ENCODE assay signal across 8 cellular contexts in the genomic region with DNA sequence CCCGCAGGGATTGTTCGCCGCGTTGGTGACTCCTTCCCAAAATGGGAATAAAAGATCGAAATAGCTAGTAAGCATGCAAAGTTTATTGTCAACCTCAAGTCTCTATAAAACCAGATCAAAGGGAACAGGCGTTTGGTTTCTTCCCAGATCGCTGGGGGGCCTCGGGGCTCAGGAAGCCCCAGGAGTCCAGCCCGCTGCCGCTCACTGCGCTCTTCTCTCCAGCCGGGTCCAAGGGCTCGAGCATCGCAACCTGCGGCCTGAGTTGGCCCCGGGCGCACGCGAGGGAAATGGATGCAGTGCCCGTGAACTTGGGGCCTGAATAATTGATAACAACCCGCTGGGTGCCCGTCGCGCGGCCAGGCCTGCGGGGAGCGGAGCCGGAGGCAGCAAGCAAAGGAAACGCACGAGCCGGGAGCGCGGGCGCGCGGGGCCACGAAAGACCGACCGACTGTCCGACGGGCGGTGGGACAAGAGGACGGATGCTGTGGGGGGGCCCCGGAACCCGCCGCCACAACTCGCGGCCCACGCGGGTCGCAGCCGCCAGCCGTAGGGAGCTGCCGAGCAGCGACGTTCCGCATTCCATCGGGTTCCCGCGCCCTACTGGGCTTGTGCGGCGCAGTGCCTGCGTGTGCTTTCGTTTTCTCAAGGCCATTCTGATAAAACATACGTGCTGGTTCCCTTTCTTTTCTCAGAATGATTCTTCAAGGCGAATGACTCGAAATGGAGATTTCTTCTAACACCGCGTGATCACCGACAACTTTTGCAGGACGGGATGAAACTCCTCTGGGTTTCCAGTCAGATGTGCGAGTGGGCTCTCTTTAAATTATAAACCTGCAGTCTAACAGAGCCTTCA. TPM values are rescaled to one million over a fixed set of nuclear protein-coding genes. Genes with fewer than 3 reads are reported as not detected.
A peak's percentile ranks its signal among the peaks of the same experiment; 100 is the strongest.
DNase-seq lines count a peak whose midpoint lies in the region; ATAC-seq and TF ChIP-seq lines count a peak whose summit lies in the region.

No MANE protein-coding gene starts in this region.

- no peaks in the 10 kb centered on the region for H3K36me3 Mint-ChIP-seq in activated CD8-positive, alpha-beta T cell treated with anti-CD3 and anti-CD28 coated beads for 36 hours (ENCODE audit: low read depth)

- no peak for TF ChIP-seq CTCF in activated CD8-positive, alpha-beta T cell treated with anti-CD3 and anti-CD28 coated beads for 36 hours (IDR thresholded peaks at IDR 0.05)
- TF ChIP-seq CTCF in foreskin keratinocyte (conservative IDR thresholded peaks at IDR 0.05) (no peak), neural cell (IDR thresholded peaks at IDR 0.05; ENCODE audit: poor library complexity, severe bottlenecking) (no peak)

- H3K4me1 Mint-ChIP-seq in activated CD8-positive, alpha-beta T cell treated with anti-CD3 and anti-CD28 coated beads for 36 hours (ENCODE audit: low read depth) = peaks cover 7% of the 10 kb centered on the region

- no peaks in the 10 kb centered on the region for H4K20me1 ChIP-seq in neural cell (ENCODE audit: insufficient read depth)

- peaks cover 56% of the 10 kb centered on the region for H3K27me3 Mint-ChIP-seq in activated CD8-positive, alpha-beta T cell treated with anti-CD3 and anti-CD28 coated beads for 36 hours

- H3K4me3 Mint-ChIP-seq in activated CD8-positive, alpha-beta T cell treated with anti-CD3 and anti-CD28 coated beads for 36 hours = peak overlapping the region; percentile 70

- peak overlapping the region; percentile 60 for H3K4me3 ChIP-seq in neural cell (ENCODE audit: low read length)

- H3K4me1 ChIP-seq in foreskin keratinocyte = no peaks in the 10 kb centered on the region

- DNase-seq in activated naive CD4-positive, alpha-beta T cell treated with Interleukin-2 at 50 U/mL for 16 hours = peak; percentile 45
- no peak for DNase-seq in activated naive CD4-positive, alpha-beta T cell (lab: John Stamatoyannopoulos, UW)
- DNase-seq in activated CD8-positive, alpha-beta T cell treated with anti-CD3 and anti-CD28 coated beads for 36 hours = peak; percentile 39
- DNase-seq in foreskin keratinocyte = no peak
- DNase-seq in GM19238 (ENCODE audit: insufficient read length, low spot score) = no peak
- no peak for DNase-seq in NCI-H2081 treated with DMSO at 0.1 percent for 48 hours (lab: John Stamatoyannopoulos, UW)

- H3K9me3 Mint-ChIP-seq in activated CD8-positive, alpha-beta T cell treated with anti-CD3 and anti-CD28 coated beads for 36 hours = no peaks in the 10 kb centered on the region

- H3K27ac ChIP-seq in foreskin keratinocyte (no peak overlapping the region), neural cell (ENCODE audit: low read length) (no peak overlapping the region)

- TF ChIP-seq RAD21 in neural cell (conservative IDR thresholded peaks at IDR 0.05) = no peak

- POLR2A ChIA-PET in activated CD8-positive, alpha-beta T cell treated with anti-CD3 and anti-CD28 coated beads for 36 hours (lab: Charles Lee) = interaction anchor here (1.1 kb wide), 1 partner anchor 84 kb away, joined by 3 read pairs; no protein-coding TSS in a partner anchor

- no peaks in the 10 kb centered on the region for H3K9me3 ChIP-seq in neural cell (ENCODE audit: low read length)

- intact Hi-C loops in activated CD8-positive, alpha-beta T cell treated with anti-CD3 and anti-CD28 coated beads for 36 hours (cut with micrococcal nuclease) = no loop called here

- peak; percentile 67 for ATAC-seq in activated CD8-positive, alpha-beta T cell treated with anti-CD3 and anti-CD28 coated beads for 36 hours
- peak; percentile 25 for ATAC-seq in foreskin keratinocyte
- ATAC-seq in GM19452 (IDR thresholded peaks at IDR 0.05; ENCODE audit: unreplicated experiment) = no peak

- CTCF ChIA-PET in activated CD8-positive, alpha-beta T cell treated with anti-CD3 and anti-CD28 coated beads for 36 hours (lab: Charles Lee) = interaction anchor here (1.1 to 4.8 kb wide), 3 partner anchors 13 to 30 kb away, joined by 3 to 40 read pairs (median 4); no protein-coding TSS in a partner anchor

- no peaks in the 10 kb centered on the region for H3K79me2 ChIP-seq in neural cell (replicated peaks; ENCODE audit: insufficient read depth, low read length)

- H3K9me2 ChIP-seq in neural cell (ENCODE audit: insufficient read depth, low read length) = no peaks in the 10 kb centered on the region

- TF ChIP-seq EP300 in neural cell (conservative IDR thresholded peaks at IDR 0.05; ENCODE audit: poor library complexity, severe bottlenecking) = no peak

- no peaks in the 10 kb centered on the region for H3K36me3 ChIP-seq in neural cell (ENCODE audit: insufficient read depth, low read length)

- H3K4me2 ChIP-seq in neural cell (ENCODE audit: low read length) = no peak overlapping the region

- no peaks in the 10 kb centered on the region for H3F3A ChIP-seq in neural cell (ENCODE audit: insufficient read depth, low read length, poor library complexity, severe bottlenecking)

- H3K27ac Mint-ChIP-seq in activated CD8-positive, alpha-beta T cell treated with anti-CD3 and anti-CD28 coated beads for 36 hours = no peak overlapping the region

- H3K27me3 ChIP-seq in foreskin keratinocyte (peaks cover 92% of the 10 kb centered on the region), neural cell (ENCODE audit: insufficient read depth, low read depth, low read length) (peaks cover 78% of the 10 kb centered on the region)

- no peak overlapping the region for H2AFZ ChIP-seq in neural cell (ENCODE audit: low read depth, low read length)

- H3K9ac ChIP-seq in neural cell (ENCODE audit: low read length) = no peak overlapping the region

TF ChIP-seq in neural cell, 6 proteins besides CTCF, POLR2A, EP300 and RAD21:
- TF ChIP-seq SMC3 (conservative IDR thresholded peaks at IDR 0.05; ENCODE audit: poor library complexity) (no peak), EZH2 (IDR thresholded peaks at IDR 0.05; ENCODE audit: borderline replicate concordance, insufficient read depth, low read length, poor library complexity, severe bottlenecking) (peak; percentile 84), POLR2AphosphoS5 (IDR thresholded peaks at IDR 0.05) (peak; percentile 48)

RNA-seq across cellular contexts. Expression of gene ALX3, which starts 14.0 kb away (rescaled TPM):
- not detected for total RNA-seq in activated CD8-positive, alpha-beta T cell treated with anti-CD3 and anti-CD28 coated beads for 36 hours
- total RNA-seq in foreskin keratinocyte = not detected in 2 replicates
- polyA plus RNA-seq in foreskin keratinocyte (not detected in 2 replicates), neural cell (not detected in 2 replicates)
- not detected in 2 replicates for polyA minus RNA-seq in neural cell

RNA-seq across cellular contexts. Expression of gene UBL4B, which starts 27.8 kb away (rescaled TPM):
- total RNA-seq in activated CD8-positive, alpha-beta T cell treated with anti-CD3 and anti-CD28 coated beads for 36 hours = not detected
- not detected in 2 replicates for total RNA-seq in foreskin keratinocyte
- polyA plus RNA-seq in foreskin keratinocyte (not detected in 2 replicates), neural cell (not detected in 2 replicates)
- not detected in 2 replicates for polyA minus RNA-seq in neural cell

RNA-seq across cellular contexts. Expression of gene STRIP1, which starts 50.0 kb away (rescaled TPM):
- 10 to 100 TPM; 24.6 to 24.8 TPM for total RNA-seq in activated CD8-positive, alpha-beta T cell treated with anti-CD3 and anti-CD28 coated beads for 36 hours
- total RNA-seq in foreskin keratinocyte = 28.4 and 29.3 TPM in 2 replicates
- polyA plus RNA-seq in foreskin keratinocyte (11.8 and 12.9 TPM in 2 replicates), neural cell (178 and 197 TPM in 2 replicates)
- polyA minus RNA-seq in neural cell = 198 and 201 TPM in 2 replicates

Comparison
In these comparisons a context has a peak if more than half of its experiments do, and no peak if none do; other contexts are left out.
1. DNase-seq: peak in activated naive CD4-positive, alpha-beta T cell treated with Interleukin-2 at 50 U/mL for 16 hours (single experiment) and activated CD8-positive, alpha-beta T cell treated with anti-CD3 and anti-CD28 coated beads for 36 hours (single experiment); none in activated naive CD4-positive, alpha-beta T cell (0 of 4), foreskin keratinocyte (0 of 2), GM19238 (single experiment) and NCI-H2081 treated with DMSO at 0.1 percent for 48 hours (single experiment).